1 cellular context compared by ENCODE assay signal in genomic region chr10:60820093-60820769, GRCh38.
TF ChIP-seq lines count a peak whose summit lies in the region.

No MANE protein-coding gene starts in this region.

TF ChIP-seq in WTC11, 78 proteins besides CTCF, POLR2A, EP300 and RAD21 (continued from another document):
- TF ChIP-seq ZNF532 (CRISPR knock-in tag; IDR thresholded peaks at IDR 0.05; ENCODE audit: borderline replicate concordance) (no peak), ZSCAN18 (CRISPR knock-in tag; IDR thresholded peaks at IDR 0.05) (no peak), NR2C2 (CRISPR knock-in tag; IDR thresholded peaks at IDR 0.05) (no peak), ZNF317 (CRISPR knock-in tag; IDR thresholded peaks at IDR 0.05; ENCODE audit: borderline replicate concordance, low read depth) (no peak), STAT6 (CRISPR knock-in tag; conservative IDR thresholded peaks at IDR 0.05; ENCODE audit: low read depth) (no peak), NFATC4 (CRISPR knock-in tag; IDR thresholded peaks at IDR 0.05) (no peak), E2F4 (CRISPR knock-in tag; IDR thresholded peaks at IDR 0.05; ENCODE audit: borderline replicate concordance, low read depth) (no peak), ZBTB43 (CRISPR knock-in tag; IDR thresholded peaks at IDR 0.05) (no peak)
- TF ChIP-seq, protein P1, sequence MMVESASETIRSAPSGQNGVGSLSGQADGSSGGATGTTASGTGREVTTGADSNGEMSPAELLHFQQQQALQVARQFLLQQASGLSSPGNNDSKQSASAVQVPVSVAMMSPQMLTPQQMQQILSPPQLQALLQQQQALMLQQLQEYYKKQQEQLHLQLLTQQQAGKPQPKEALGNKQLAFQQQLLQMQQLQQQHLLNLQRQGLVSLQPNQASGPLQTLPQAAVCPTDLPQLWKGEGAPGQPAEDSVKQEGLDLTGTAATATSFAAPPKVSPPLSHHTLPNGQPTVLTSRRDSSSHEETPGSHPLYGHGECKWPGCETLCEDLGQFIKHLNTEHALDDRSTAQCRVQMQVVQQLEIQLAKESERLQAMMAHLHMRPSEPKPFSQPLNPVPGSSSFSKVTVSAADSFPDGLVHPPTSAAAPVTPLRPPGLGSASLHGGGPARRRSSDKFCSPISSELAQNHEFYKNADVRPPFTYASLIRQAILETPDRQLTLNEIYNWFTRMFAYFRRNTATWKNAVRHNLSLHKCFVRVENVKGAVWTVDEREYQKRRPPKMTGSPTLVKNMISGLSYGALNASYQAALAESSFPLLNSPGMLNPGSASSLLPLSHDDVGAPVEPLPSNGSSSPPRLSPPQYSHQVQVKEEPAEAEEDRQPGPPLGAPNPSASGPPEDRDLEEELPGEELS (CRISPR knock-in tag; IDR thresholded peaks at IDR 0.05): no peak
TF ChIP-seq in WTC11: peak in this region for 0.
